Comparison of ENCODE assay signal across 38 cellular contexts in genomic region chr13:98251708-98252107, GRCh38.
"Had no signal": no experiment of that assay in that cellular context is flagged by ENCODE, and none has a peak within 500 bp of the region (broad histone marks: within the 10 kb centered on the region; RNA-seq: fewer than 3 reads in every experiment).

No MANE protein-coding gene starts in this region.

- H3K27ac ChIP-seq: Peyer's patch, RWPE1, VCaP had no signal

- H3K9me3 Mint-ChIP-seq: activated B cell treated with CpG ODN at 0.5 μM for 24 hours; activated CD4-positive, alpha-beta memory T cell treated with anti-CD3 and anti-CD28 coated beads, Interleukin-2, amount 10 ng/mL, durations not matched to agents 7 days and 5 days; activated naive CD8-positive, alpha-beta T cell treated with anti-CD3 and anti-CD28 coated beads for 36 hours; activated T-cell treated with anti-CD3 and anti-CD28 coated beads, Interleukin-2, amount 50 U/mL, for 72 hours; activated T-helper 17 cell treated with anti-CD3 and anti-CD28 coated beads, Interleukin-2, amount 50 U/mL, for 72 hours; central memory CD8-positive, alpha-beta T cell had no signal

- H3K4me1 Mint-ChIP-seq: activated B cell treated with CpG ODN at 0.5 μM for 24 hours; activated CD4-positive, alpha-beta memory T cell treated with anti-CD3 and anti-CD28 coated beads, Interleukin-2, amount 10 ng/mL, durations not matched to agents 7 days and 5 days; activated CD8-positive, alpha-beta memory T cell treated with anti-CD3 and anti-CD28 coated beads, Interleukin-2, amount 10 ng/mL, durations not matched to agents 7 days and 5 days; activated naive CD8-positive, alpha-beta T cell treated with anti-CD3 and anti-CD28 coated beads for 36 hours; activated T-helper 17 cell treated with anti-CD3 and anti-CD28 coated beads, Interleukin-2, amount 50 U/mL, for 72 hours; central memory CD8-positive, alpha-beta T cell had no signal

- H3K36me3 Mint-ChIP-seq: activated CD8-positive, alpha-beta memory T cell treated with anti-CD3 and anti-CD28 coated beads, Interleukin-2, amount 10 ng/mL, durations not matched to agents 7 days and 5 days; activated naive CD8-positive, alpha-beta T cell treated with anti-CD3 and anti-CD28 coated beads for 36 hours had no signal

- ATAC-seq: activated CD8-positive, alpha-beta memory T cell treated with anti-CD3 and anti-CD28 coated beads, Interleukin-2, amount 10 ng/mL, durations not matched to agents 7 days and 5 days; activated T-cell treated with anti-CD3 and anti-CD28 coated beads, Interleukin-2, amount 50 U/mL, for 72 hours; activated T-helper 17 cell treated with anti-CD3 and anti-CD28 coated beads, Interleukin-2, amount 50 U/mL, for 72 hours; PC-3; Right ventricle myocardium inferior had no signal

- H3K36me3 ChIP-seq: brain microvascular endothelial cell, Peyer's patch had no signal

- H3K27ac Mint-ChIP-seq: activated B cell treated with CpG ODN at 0.5 μM for 24 hours; activated CD4-positive, alpha-beta memory T cell treated with anti-CD3 and anti-CD28 coated beads, Interleukin-2, amount 10 ng/mL, durations not matched to agents 7 days and 5 days; activated CD8-positive, alpha-beta memory T cell treated with anti-CD3 and anti-CD28 coated beads, Interleukin-2, amount 10 ng/mL, durations not matched to agents 7 days and 5 days; activated naive CD8-positive, alpha-beta T cell treated with anti-CD3 and anti-CD28 coated beads for 36 hours; activated T-cell treated with anti-CD3 and anti-CD28 coated beads, Interleukin-2, amount 50 U/mL, for 72 hours; activated T-helper 17 cell treated with anti-CD3 and anti-CD28 coated beads, Interleukin-2, amount 50 U/mL, for 72 hours had no signal

- H3K4me1 ChIP-seq: Peyer's patch had no signal

- H3K9me3 ChIP-seq: Peyer's patch had no signal

- H3K27me3 ChIP-seq: brain microvascular endothelial cell, Peyer's patch had no signal

- H3K4me3 Mint-ChIP-seq: activated B cell treated with CpG ODN at 0.5 μM for 24 hours; activated CD4-positive, alpha-beta memory T cell treated with anti-CD3 and anti-CD28 coated beads, Interleukin-2, amount 10 ng/mL, durations not matched to agents 7 days and 5 days; activated CD8-positive, alpha-beta memory T cell treated with anti-CD3 and anti-CD28 coated beads, Interleukin-2, amount 10 ng/mL, durations not matched to agents 7 days and 5 days; activated naive CD8-positive, alpha-beta T cell treated with anti-CD3 and anti-CD28 coated beads for 36 hours; activated T-cell treated with anti-CD3 and anti-CD28 coated beads, Interleukin-2, amount 50 U/mL, for 72 hours; activated T-helper 17 cell treated with anti-CD3 and anti-CD28 coated beads, Interleukin-2, amount 50 U/mL, for 72 hours; central memory CD8-positive, alpha-beta T cell had no signal

- DNase-seq: activated B cell treated with CpG ODN at 0.5 μM for 24 hours; activated CD4-positive, alpha-beta memory T cell treated with anti-CD3 and anti-CD28 coated beads, Interleukin-2, amount 10 ng/mL, durations not matched to agents 7 days and 5 days; activated CD4-positive, alpha-beta T cell treated with anti-CD3 and anti-CD28 coated beads for 4 hours; activated CD4-positive, alpha-beta T cell treated with anti-CD3 and anti-CD28 coated beads, Interleukin-2, amount 50 U/mL, for 1 hour; activated CD4-positive, CD25-positive, alpha-beta regulatory T cell treated with anti-CD3 and anti-CD28 coated beads, Interleukin-2, amount 50 U/mL, for 72 hours; activated CD8-positive, alpha-beta memory T cell treated with anti-CD3 and anti-CD28 coated beads for 24 hours; activated CD8-positive, alpha-beta memory T cell treated with anti-CD3 and anti-CD28 coated beads, Interleukin-2, amount 10 ng/mL, durations not matched to agents 7 days and 5 days; activated CD8-positive, alpha-beta memory T cell treated with anti-CD3 and anti-CD28 coated beads, Interleukin-2, amount 50 U/mL, for 48 hours; activated effector memory CD4-positive, alpha-beta T cell treated with anti-CD3 and anti-CD28 coated beads, Interleukin-2, amount 50 U/mL, for 16 hours; activated naive CD4-positive, alpha-beta T cell; activated naive CD4-positive, alpha-beta T cell treated with anti-CD3 and anti-CD28 coated beads, Interleukin-2, amount 50 U/mL, for 16 hours; activated naive CD8-positive, alpha-beta T cell treated with anti-CD3 and anti-CD28 coated beads for 36 hours; activated T-cell treated with anti-CD3 and anti-CD28 coated beads, Interleukin-2, amount 50 U/mL, for 72 hours; amniotic stem cell; aorta; brain microvascular endothelial cell; Karpas-422; NCI-H1048; NCI-H1105 treated with DMSO at 0.1 percent for 48 hours; NCI-H1436; NCI-H1694; NCI-H1930; NCI-H2081 treated with DMSO at 0.1 percent for 48 hours; NCI-H345; NCI-H524 treated with DMSO at 0.1 percent for 48 hours; NK-92 treated with Interleukin-12 subunit alpha and Interleukin-12 subunit beta, amount 100 ng/mL, for 24 hours; PC-3; Peyer's patch; SIG-M5; SW 1271; T-helper 1 cell; T-helper 2 cell; T-helper 9 cell had no signal

- H3K4me3 ChIP-seq: Peyer's patch had no signal
